ENCODE assay signal across 17 cellular contexts in the genomic region with DNA sequence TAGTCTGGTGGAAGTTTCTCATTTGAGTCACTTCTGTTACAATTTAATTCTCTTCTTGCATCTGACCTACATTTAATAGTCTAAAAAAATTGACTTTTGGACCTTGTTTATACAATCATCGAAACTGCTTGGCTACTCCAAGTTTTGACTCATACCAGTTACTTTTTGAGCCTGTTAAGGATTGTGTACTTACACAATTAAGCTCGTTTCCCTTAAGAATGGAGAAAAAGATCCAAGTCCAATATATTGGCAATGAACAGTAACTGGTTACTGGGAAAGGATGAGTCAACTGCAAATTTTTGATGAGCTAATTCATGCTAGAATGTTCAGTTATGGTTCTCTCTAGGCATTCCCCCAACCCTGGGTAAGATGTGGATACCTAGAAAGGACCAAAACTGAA. TPM values are rescaled to one million over a fixed set of nuclear protein-coding genes. Genes with fewer than 3 reads are reported as not detected.
"Had no signal": no experiment of that assay in that cellular context is flagged by ENCODE, and none has a peak within 500 bp of the region (broad histone marks: within the 10 kb centered on the region; RNA-seq: fewer than 3 reads in every experiment).

No MANE protein-coding gene starts in this region.

- FAIRE-seq: endometrium had no signal

- H3K36me3 ChIP-seq: adrenal gland, esophagus muscularis mucosa, tibial artery, uterus had no signal

- H3K27me3 ChIP-seq: tibial artery, uterus had no signal

- DNase-seq: activated B cell treated with CpG ODN at 0.5 μM for 24 hours; activated CD4-positive, alpha-beta T cell treated with anti-CD3 and anti-CD28 coated beads, Interleukin-2, amount 10 ng/mL, durations not matched to agents 7 days and 5 days; activated naive CD4-positive, alpha-beta T cell treated with anti-CD3 and anti-CD28 coated beads, Interleukin-2, amount 50 U/mL, for 16 hours; adrenal gland; hippocampal formation; left colon; mesendoderm; tibial artery; uterus had no signal

- H3K27ac ChIP-seq: adrenal gland, esophagus muscularis mucosa, tibial artery, uterus had no signal

- H3K9me3 ChIP-seq: adrenal gland, esophagus muscularis mucosa, tibial artery, uterus had no signal

- ATAC-seq: left colon; SK-N-SH treated with all-trans-retinoic acid at 6 μM for 48 hours; stimulated activated effector memory CD8-positive, alpha-beta T cell treated with anti-CD3 and anti-CD28 coated beads, Interleukin-12 subunit alpha, Interleukin-12 subunit beta, amount 100 ng/mL, for 72 hours had no signal

- H3K4me3 ChIP-seq: adrenal gland, esophagus muscularis mucosa, smooth muscle cell, tibial artery, uterus had no signal

- H3K4me1 ChIP-seq: adrenal gland, uterus had no signal

RNA-seq across cellular contexts. Expression of a gene that starts 58.2 kb away (rescaled TPM):
- total RNA-seq: activated B cell treated with CpG ODN at 0.5 μM for 24 hours; activated CD4-positive, alpha-beta T cell treated with anti-CD3 and anti-CD28 coated beads, Interleukin-2, amount 10 ng/mL, durations not matched to agents 7 days and 5 days; glomerular endothelial cell; osteocyte; T-helper 1 cell treated with Interleukin-12 subunit alpha and Interleukin-12 subunit beta and Interleukin-4 antibody, amounts not matched to agents 30 ng/mL and 1 ng/mL, for 36 hours had no signal
